Comparison of ENCODE assay signal across 22 cellular contexts in genomic region chr3:20945892-20946291, GRCh38.
DNase-seq lines count a peak whose midpoint lies in the region; ATAC-seq, FAIRE-seq and TF ChIP-seq lines count a peak whose summit lies in the region.
"Had no signal": no experiment of that assay in that cellular context is flagged by ENCODE, and none has a peak within 500 bp of the region (broad histone marks: within the 10 kb centered on the region; RNA-seq: fewer than 3 reads in every experiment).

No MANE protein-coding gene starts in this region.

- H3K79me2 ChIP-seq in K562 (ENCODE audit: control insufficient read depth, insufficient read depth, low read length) = no peaks in the 10 kb centered on the region

- no peaks in the 10 kb centered on the region for H4K20me1 ChIP-seq in K562 (replicated peaks; ENCODE audit: control insufficient read depth, insufficient read depth, low read length)
- H4K20me1 ChIP-seq: BLaER1 treated with 17β-estradiol and CSF1 and Interleukin-3, amounts not matched to agents 10 nM and 100 nM had no signal

- no peak for TF ChIP-seq RAD21 in K562 (CRISPR knock-in tag; conservative IDR thresholded peaks at IDR 0.05 in 1 of 2, IDR thresholded peaks at IDR 0.05 in 1 of 2)

- in situ Hi-C loops in K562 (cut with MboI) = no loop called here

- no peak for TF ChIP-seq POLR2A in K562 (conservative IDR thresholded peaks at IDR 0.05)

- TF ChIP-seq CTCF in K562 (IDR thresholded peaks at IDR 0.05 in 2 of 3, conservative IDR thresholded peaks at IDR 0.05 in 1 of 3; ENCODE audit: insufficient read depth in 2 of 3, low read depth in 1 of 3, low read length in 3 of 3) (no peak), kidney (IDR thresholded peaks at IDR 0.05; ENCODE audit: borderline replicate concordance, extremely low read depth, insufficient read depth) (no peak), heart right ventricle (IDR thresholded peaks at IDR 0.05) (no peak)

- H3K27me3 ChIP-seq in K562 (ENCODE audit: control insufficient read depth in 2 of 2, insufficient read depth in 2 of 2, low read length in 2 of 2) (no peaks in the 10 kb centered on the region), heart right ventricle (no peaks in the 10 kb centered on the region)
- H3K27me3 ChIP-seq: BLaER1 treated with 17β-estradiol and CSF1 and Interleukin-3, amounts not matched to agents 10 nM and 100 nM had no signal

- H3K36me3 ChIP-seq in K562 (ENCODE audit: control insufficient read depth, insufficient read depth, low read length) (no peaks in the 10 kb centered on the region), kidney (ENCODE audit: control insufficient read depth in 1 of 2, insufficient read depth in 2 of 2, low read length in 2 of 2) (no peaks in the 10 kb centered on the region), heart right ventricle (no peaks in the 10 kb centered on the region)
- H3K36me3 ChIP-seq: BLaER1 treated with 17β-estradiol and CSF1 and Interleukin-3, amounts not matched to agents 10 nM and 100 nM had no signal

- H3K9me1 ChIP-seq in K562 (ENCODE audit: control insufficient read depth, insufficient read depth, low read length) = no peaks in the 10 kb centered on the region

- no peak for TF ChIP-seq EP300 in K562 (IDR thresholded peaks at IDR 0.05; ENCODE audit: low read length)

- CTCF ChIA-PET in K562 (lab: Yijun Ruan, JAX; ENCODE audit: low intra/inter-chr PET ratio) = no interaction called here

- BruUV-seq in K562 (replicated peaks; lab: Mats Ljungman, UMichigan) = no TSS peak

- no peak overlapping the region for H3K4me2 ChIP-seq in K562 (ENCODE audit: insufficient read depth, low read length)
- H3K4me2 ChIP-seq: A549; BLaER1 treated with 17β-estradiol and CSF1 and Interleukin-3, amounts not matched to agents 10 nM and 100 nM had no signal

- H3K9me3 ChIP-seq in K562 (replicated peaks; ENCODE audit: control insufficient read depth, insufficient read depth, low read depth, low read length) (no peaks in the 10 kb centered on the region), kidney (ENCODE audit: control insufficient read depth in 1 of 2, low read length in 2 of 2) (peaks cover 0 to 4% of the 10 kb centered on the region in 2 donors), heart right ventricle (peaks cover 0 to 18% (median 10%) of the 10 kb centered on the region in 11 donors)
- H3K9me3 ChIP-seq: Caco-2 had no signal

- no peaks in the 10 kb centered on the region for H3K4me1 ChIP-seq in K562 (replicated peaks in 1 of 2; ENCODE audit: control insufficient read depth in 2 of 2, insufficient read depth in 2 of 2, low read length in 2 of 2)
- H3K4me1 ChIP-seq in kidney (ENCODE audit: control insufficient read depth in 1 of 2, insufficient read depth in 1 of 2, low read depth in 1 of 2, low read length in 2 of 2) = no peaks in the 10 kb centered on the region
- no peaks in the 10 kb centered on the region for H3K4me1 ChIP-seq in heart right ventricle
- H3K4me1 ChIP-seq: A549; BLaER1 treated with 17β-estradiol and CSF1 and Interleukin-3, amounts not matched to agents 10 nM and 100 nM; Caco-2 had no signal

- ATAC-seq in K562 (no peak), heart right ventricle (no peak)
- ATAC-seq: A549; CD8-positive, alpha-beta T cell had no signal

- H3K27ac ChIP-seq in K562 (ENCODE audit: extremely low read depth, low read depth, low read length) (no peak overlapping the region), kidney (ENCODE audit: low read depth in 2 of 2, low read length in 2 of 2) (no peak overlapping the region), heart right ventricle (no peak overlapping the region)
- H3K27ac ChIP-seq: A549; BLaER1 treated with 17β-estradiol and CSF1 and Interleukin-3, amounts not matched to agents 10 nM and 100 nM; C4-2B had no signal

- intact Hi-C loops in K562 (cut with micrococcal nuclease) (no loop called here), kidney (cut with DNase I) (no loop called here), heart right ventricle (cut with DNase I) (no loop called here)

- H2AFZ ChIP-seq in K562 (ENCODE audit: low read depth, low read length) = no peak overlapping the region

- DNase-seq in K562 (ENCODE audit: extremely low read depth in 1 of 4, low spot score in 3 of 4) = no peak
- no peak for DNase-seq in kidney
- DNase-seq in SKM-1 treated with dmso at 0.1 percent for 144 hours (lab: John Stamatoyannopoulos, UW; ENCODE audit: unreplicated experiment) = no peak
- no peak for DNase-seq in occipital lobe (lab: John Stamatoyannopoulos, UW)
- DNase-seq in NCI-H1092 treated with DMSO at 0.1 percent for 48 hours (lab: John Stamatoyannopoulos, UW) = no peak
- no peak for DNase-seq in heart right ventricle
- DNase-seq: 8988T; AML-193; Caco-2; Calu3; CD4-positive, alpha-beta T cell; CD8-positive, alpha-beta T cell; DMS79 treated with DMSO at 0.1 percent for 48 hours; GF-D8 had no signal

- POLR2A ChIA-PET in K562 (lab: Yijun Ruan, JAX) = no interaction called here

- H3K4me3 ChIP-seq in K562 (no peak overlapping the region), kidney (ENCODE audit: low read length in 2 of 2) (no peak overlapping the region), heart right ventricle (no peak overlapping the region)
- H3K4me3 ChIP-seq: A549; BLaER1 treated with 17β-estradiol and CSF1 and Interleukin-3, amounts not matched to agents 10 nM and 100 nM had no signal

- no peak for FAIRE-seq in K562 (lab: Jason Lieb, UNC)
- peak; percentile 26 for FAIRE-seq in endometrium (lab: Jason Lieb, UNC)
- FAIRE-seq in kidney (lab: Jason Lieb, UNC) = peak; percentile 51
- FAIRE-seq: A549, D721Med, G401.6, GM12891, GM19239 had no signal

- H3K9ac ChIP-seq in K562 (ENCODE audit: insufficient read depth in 1 of 2, low read depth in 2 of 2, low read length in 2 of 2) (no peak overlapping the region), kidney (ENCODE audit: low read length in 2 of 2) (no peak overlapping the region)
- H3K9ac ChIP-seq: BLaER1 treated with 17β-estradiol and CSF1 and Interleukin-3, amounts not matched to agents 10 nM and 100 nM had no signal

TF ChIP-seq in K562, 482 proteins besides CTCF, POLR2A, EP300 and RAD21:
- peak; percentile 70 for TF ChIP-seq NFIX (CRISPR knock-in tag; IDR thresholded peaks at IDR 0.05; ENCODE audit: low read depth)
- no peak for TF ChIP-seq ZNF644 (tag; IDR thresholded peaks at IDR 0.05; ENCODE audit: low read depth)
- TF ChIP-seq NFIC (IDR thresholded peaks at IDR 0.05) = peak; percentile 75
